ENCODE assay signal across 20 cellular contexts in the genomic region with DNA sequence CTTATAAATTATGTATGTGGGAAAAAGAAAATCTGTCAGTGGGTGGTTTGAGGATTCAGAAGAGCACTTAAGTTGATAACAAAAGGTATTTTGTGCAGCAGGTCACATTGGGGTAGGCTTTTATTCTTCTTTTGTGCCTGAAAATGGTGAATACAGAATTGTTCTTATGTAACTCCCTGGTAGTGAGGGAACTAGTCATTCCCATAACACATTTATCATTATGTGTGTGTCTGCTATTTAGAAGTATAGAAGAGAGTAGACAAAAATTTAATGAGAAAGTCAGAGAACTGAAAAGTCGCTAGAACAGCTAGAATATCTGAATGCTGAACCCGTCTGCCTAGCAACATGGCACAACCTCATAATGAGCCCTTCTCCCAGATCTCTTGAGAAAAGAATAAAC.
"Had no signal": no experiment of that assay in that cellular context is flagged by ENCODE, and none has a peak within 500 bp of the region (broad histone marks: within the 10 kb centered on the region; RNA-seq: fewer than 3 reads in every experiment).

No MANE protein-coding gene starts in this region.

- H3K4me3 ChIP-seq: breast epithelium, esophagus muscularis mucosa, gastrocnemius medialis, prostate gland, right atrium auricular region, thoracic aorta, upper lobe of left lung had no signal

- H3K27ac Mint-ChIP-seq: activated CD4-positive, alpha-beta T cell treated with anti-CD3 and anti-CD28 coated beads, Interleukin-2, amount 10 ng/mL, durations not matched to agents 7 days and 5 days; activated CD8-positive, alpha-beta T cell treated with anti-CD3 and anti-CD28 coated beads, Interleukin-2, amount 10 ng/mL, durations not matched to agents 7 days and 5 days; activated naive CD4-positive, alpha-beta T cell treated with anti-CD3 and anti-CD28 coated beads, Interleukin-2, amount 50 U/mL, for 24 hours; activated T-helper 1 cell treated with anti-CD3 and anti-CD28 coated beads, Interleukin-12 subunit alpha, Interleukin-12 subunit beta, Interleukin-2, Interleukin-4 antibody, amounts not matched to agents 30 ng/mL and 10 ng/mL and 1 ng/mL, durations not matched to agents 14 hours and 24 hours and 36 hours; effector memory CD8-positive, alpha-beta T cell; memory B cell had no signal

- H3K4me3 Mint-ChIP-seq: activated CD4-positive, alpha-beta T cell treated with anti-CD3 and anti-CD28 coated beads, Interleukin-2, amount 10 ng/mL, durations not matched to agents 7 days and 5 days; activated CD8-positive, alpha-beta T cell treated with anti-CD3 and anti-CD28 coated beads, Interleukin-2, amount 10 ng/mL, durations not matched to agents 7 days and 5 days; activated naive CD4-positive, alpha-beta T cell treated with anti-CD3 and anti-CD28 coated beads, Interleukin-2, amount 50 U/mL, for 24 hours; activated T-helper 1 cell treated with anti-CD3 and anti-CD28 coated beads, Interleukin-12 subunit alpha, Interleukin-12 subunit beta, Interleukin-2, Interleukin-4 antibody, amounts not matched to agents 30 ng/mL and 10 ng/mL and 1 ng/mL, durations not matched to agents 14 hours and 24 hours and 36 hours; central memory CD8-positive, alpha-beta T cell; effector memory CD8-positive, alpha-beta T cell; memory B cell had no signal

- H3K4me1 Mint-ChIP-seq: activated CD4-positive, alpha-beta T cell treated with anti-CD3 and anti-CD28 coated beads, Interleukin-2, amount 10 ng/mL, durations not matched to agents 7 days and 5 days; activated naive CD4-positive, alpha-beta T cell treated with anti-CD3 and anti-CD28 coated beads, Interleukin-2, amount 50 U/mL, for 24 hours; memory B cell had no signal

- H3K9me3 ChIP-seq: breast epithelium, esophagus muscularis mucosa, gastrocnemius medialis, prostate gland, right atrium auricular region, thoracic aorta, upper lobe of left lung had no signal

- H3K36me3 Mint-ChIP-seq: activated naive CD4-positive, alpha-beta T cell treated with anti-CD3 and anti-CD28 coated beads, Interleukin-2, amount 50 U/mL, for 24 hours; memory B cell had no signal

- H3K9me3 Mint-ChIP-seq: activated CD4-positive, alpha-beta T cell treated with anti-CD3 and anti-CD28 coated beads, Interleukin-2, amount 10 ng/mL, durations not matched to agents 7 days and 5 days; activated naive CD4-positive, alpha-beta T cell treated with anti-CD3 and anti-CD28 coated beads, Interleukin-2, amount 50 U/mL, for 24 hours; activated T-helper 1 cell treated with anti-CD3 and anti-CD28 coated beads, Interleukin-12 subunit alpha, Interleukin-12 subunit beta, Interleukin-2, Interleukin-4 antibody, amounts not matched to agents 30 ng/mL and 10 ng/mL and 1 ng/mL, durations not matched to agents 14 hours and 24 hours and 36 hours; central memory CD8-positive, alpha-beta T cell; effector memory CD8-positive, alpha-beta T cell; memory B cell had no signal

- H3K4me1 ChIP-seq: breast epithelium, esophagus muscularis mucosa, gastrocnemius medialis, prostate gland, right atrium auricular region had no signal

- DNase-seq: activated CD4-positive, alpha-beta T cell treated with anti-CD3 and anti-CD28 coated beads, Interleukin-2, amount 10 ng/mL, durations not matched to agents 7 days and 5 days; activated CD8-positive, alpha-beta T cell treated with anti-CD3 and anti-CD28 coated beads, Interleukin-2, amount 10 ng/mL, durations not matched to agents 7 days and 5 days; activated gamma-delta T cell; effector memory CD8-positive, alpha-beta T cell; gastrocnemius medialis; head of caudate nucleus; stimulated activated CD4-positive, alpha-beta T cell treated with anti-CD3 and anti-CD28 coated beads, Interleukin-4, amount 100 ng/mL, for 24 hours; stimulated activated naive CD4-positive, alpha-beta T cell treated with Interleukin-2 at 50 U/mL for 16 hours; upper lobe of left lung had no signal

- H3K36me3 ChIP-seq: breast epithelium, esophagus muscularis mucosa, gastrocnemius medialis, prostate gland, right atrium auricular region, thoracic aorta, upper lobe of left lung had no signal

- H3K27ac ChIP-seq: breast epithelium, esophagus muscularis mucosa, gastrocnemius medialis, prostate gland, right atrium auricular region, thoracic aorta, upper lobe of left lung, VCaP had no signal

- ATAC-seq: activated CD4-positive, CD25-positive, alpha-beta regulatory T cell treated with anti-CD3 and anti-CD28 coated beads, Interleukin-2, amount 50 U/mL, for 24 hours; activated CD8-positive, alpha-beta T cell treated with anti-CD3 and anti-CD28 coated beads, Interleukin-2, amount 10 ng/mL, durations not matched to agents 7 days and 5 days; effector memory CD8-positive, alpha-beta T cell; gastrocnemius medialis had no signal

- H3K27me3 ChIP-seq: breast epithelium, esophagus muscularis mucosa, gastrocnemius medialis, right atrium auricular region, upper lobe of left lung had no signal
